In the genomic region with DNA sequence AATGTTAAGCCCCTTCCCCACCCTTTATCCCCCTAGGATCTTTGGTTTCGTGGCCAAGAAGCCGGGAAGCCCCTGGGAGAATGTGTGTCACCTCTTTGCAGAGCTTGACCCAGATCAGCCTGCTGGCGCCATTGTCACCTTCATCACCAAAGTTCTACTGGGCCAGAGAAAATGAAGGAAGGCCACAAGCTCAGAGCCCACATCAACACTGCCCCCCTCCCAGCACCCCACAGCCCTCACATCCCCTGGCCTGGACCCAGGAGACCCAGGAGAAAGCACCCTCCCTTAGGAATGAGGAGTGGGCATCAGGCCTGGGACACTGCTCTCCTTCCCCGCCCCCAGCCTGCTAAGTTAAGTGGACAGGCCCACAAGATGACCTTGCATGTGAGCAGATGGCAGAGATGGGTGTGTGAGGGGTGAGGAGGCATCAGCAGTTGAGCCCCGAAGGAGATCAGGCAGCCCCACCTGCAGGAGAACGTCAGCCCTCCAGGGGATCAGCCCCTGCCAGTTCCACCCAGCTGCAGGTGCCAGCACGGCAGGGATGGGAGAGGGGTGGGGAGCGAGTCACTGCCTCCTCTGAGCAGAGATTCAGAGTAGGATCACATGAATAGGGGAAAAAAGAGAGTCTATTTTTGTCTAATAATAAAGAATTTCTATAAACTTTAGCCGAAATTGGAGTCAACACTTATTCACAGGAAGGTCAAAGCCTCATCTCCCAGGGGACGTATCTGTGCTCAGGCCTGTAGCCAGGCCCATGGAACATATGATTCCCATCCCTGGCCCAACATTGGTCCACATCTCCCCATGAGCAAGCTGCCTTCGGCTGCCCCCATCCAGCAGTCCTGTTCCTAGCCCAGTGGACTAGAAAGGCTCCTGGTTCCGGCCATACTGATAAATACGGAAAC, we compare ENCODE assay signal across 11 cellular contexts. TPM values are rescaled to one million over a fixed set of nuclear protein-coding genes. Genes with fewer than 3 reads are reported as not detected.
DNase-seq lines count a peak whose midpoint lies in the region; ATAC-seq and TF ChIP-seq lines count a peak whose summit lies in the region.
"Had no signal": no experiment of that assay in that cellular context is flagged by ENCODE, and none has a peak within 500 bp of the region (broad histone marks: within the 10 kb centered on the region; RNA-seq: fewer than 3 reads in every experiment).

No MANE protein-coding gene starts in this region.

- peak; percentile 44 for DNase-seq in activated CD8-positive, alpha-beta memory T cell treated with anti-CD3 and anti-CD28 coated beads, Interleukin-2, amount 50 U/mL, for 48 hours
- DNase-seq in activated CD8-positive, alpha-beta memory T cell treated with anti-CD3 and anti-CD28 coated beads, Interleukin-2, amount 10 ng/mL, durations not matched to agents 7 days and 5 days, result no peak
- DNase-seq in coronary artery (ENCODE audit: low spot score) (peak; percentile 92), mucosa of descending colon (peak in 2 of 3 donors; percentile 29 to 45), ureter (ENCODE audit: low spot score) (peak; percentile 66)
- DNase-seq: NCI-H1105, T-helper 9 cell had no signal

- peak overlapping the region; percentile 83 to 96 for H3K27ac ChIP-seq in coronary artery

- no peaks in the 10 kb centered on the region for H3K27me3 Mint-ChIP-seq in activated CD8-positive, alpha-beta memory T cell treated with anti-CD3 and anti-CD28 coated beads, Interleukin-2, amount 10 ng/mL, durations not matched to agents 7 days and 5 days
- H3K27me3 Mint-ChIP-seq: activated naive CD8-positive, alpha-beta T cell had no signal

- no peaks in the 10 kb centered on the region for H3K36me3 ChIP-seq in mucosa of descending colon (ENCODE audit: low read depth)

- no peak overlapping the region for H3K27ac Mint-ChIP-seq in activated CD8-positive, alpha-beta memory T cell treated with anti-CD3 and anti-CD28 coated beads, Interleukin-2, amount 10 ng/mL, durations not matched to agents 7 days and 5 days
- H3K27ac Mint-ChIP-seq: activated naive CD8-positive, alpha-beta T cell had no signal

- intact Hi-C loops in mucosa of descending colon (cut with DNase I, micrococcal nuclease), result loop anchor here (5.0 to 10.0 kb wide), 2 partner anchors 33 to 131 kb away; a partner anchor contains a TSS

- peaks cover 5% of the 10 kb centered on the region for H3K4me1 Mint-ChIP-seq in activated CD8-positive, alpha-beta memory T cell treated with anti-CD3 and anti-CD28 coated beads, Interleukin-2, amount 10 ng/mL, durations not matched to agents 7 days and 5 days

- H3K36me3 Mint-ChIP-seq in activated CD8-positive, alpha-beta memory T cell treated with anti-CD3 and anti-CD28 coated beads, Interleukin-2, amount 10 ng/mL, durations not matched to agents 7 days and 5 days, result peaks cover 6% of the 10 kb centered on the region
- H3K36me3 Mint-ChIP-seq: activated naive CD8-positive, alpha-beta T cell had no signal

- no peak for ATAC-seq in activated CD8-positive, alpha-beta memory T cell treated with anti-CD3 and anti-CD28 coated beads, Interleukin-2, amount 10 ng/mL, durations not matched to agents 7 days and 5 days
- no peak for ATAC-seq in mucosa of descending colon
- no peak for ATAC-seq in HG03095 (IDR thresholded peaks at IDR 0.05; ENCODE audit: unreplicated experiment)
- no peak for ATAC-seq in GM18873 (IDR thresholded peaks at IDR 0.05; ENCODE audit: low FRiP score, unreplicated experiment)
- no peak for ATAC-seq in HG02571 (IDR thresholded peaks at IDR 0.05; ENCODE audit: unreplicated experiment)

- no peak overlapping the region for H3K4me3 Mint-ChIP-seq in activated CD8-positive, alpha-beta memory T cell treated with anti-CD3 and anti-CD28 coated beads, Interleukin-2, amount 10 ng/mL, durations not matched to agents 7 days and 5 days
- H3K4me3 Mint-ChIP-seq: activated naive CD8-positive, alpha-beta T cell had no signal

- no peaks in the 10 kb centered on the region for H3K9me3 ChIP-seq in mucosa of descending colon

- H3K4me3 ChIP-seq in coronary artery (peak overlapping the region; percentile 6), mucosa of descending colon (no peak overlapping the region)

- H3K9me3 Mint-ChIP-seq in activated CD8-positive, alpha-beta memory T cell treated with anti-CD3 and anti-CD28 coated beads, Interleukin-2, amount 10 ng/mL, durations not matched to agents 7 days and 5 days (ENCODE audit: low read depth), result no peaks in the 10 kb centered on the region

- TF ChIP-seq CTCF in coronary artery (IDR thresholded peaks at IDR 0.05) (no peak), mucosa of descending colon (IDR thresholded peaks at IDR 0.05) (no peak)

- peaks cover 15% of the 10 kb centered on the region for H3K4me1 ChIP-seq in mucosa of descending colon (ENCODE audit: low read depth)

- CTCF ChIA-PET in activated CD8-positive, alpha-beta memory T cell treated with anti-CD3 and anti-CD28 coated beads, Interleukin-2, amount 10 ng/mL, durations not matched to agents 7 days and 5 days (lab: Charles Lee), result interaction anchor here (1.7 to 9.1 kb wide), 4 partner anchors 12 to 37 kb away, joined by 4 to 298 read pairs (median 131); a partner anchor contains a TSS

RNA-seq across cellular contexts. Expression of a gene that starts 14.1 kb away (rescaled TPM):
- under 1 TPM; 0.58 to 0.89 TPM for total RNA-seq in activated CD8-positive, alpha-beta memory T cell treated with anti-CD3 and anti-CD28 coated beads, Interleukin-2, amount 10 ng/mL, durations not matched to agents 7 days and 5 days
- 100 to 1,000 TPM in 1 of 3 donors, 10 to 100 TPM in 2; 22.6 to 119 (median 51.9) TPM for total RNA-seq in mucosa of descending colon
- total RNA-seq in ureter, result 198 TPM

RNA-seq across cellular contexts. Expression of a gene that starts 15.2 kb away (rescaled TPM):
- 10 to 100 TPM; 27.8 to 29.7 TPM for total RNA-seq in activated CD8-positive, alpha-beta memory T cell treated with anti-CD3 and anti-CD28 coated beads, Interleukin-2, amount 10 ng/mL, durations not matched to agents 7 days and 5 days
- total RNA-seq in mucosa of descending colon, result 10 to 100 TPM; 27.3 to 51.0 (median 32.5) TPM
- 66.6 TPM for total RNA-seq in ureter

RNA-seq across cellular contexts. Expression of a gene that starts 33.5 kb away (rescaled TPM):
- total RNA-seq in activated CD8-positive, alpha-beta memory T cell treated with anti-CD3 and anti-CD28 coated beads, Interleukin-2, amount 10 ng/mL, durations not matched to agents 7 days and 5 days, result 1 to 10 TPM; 1.8 to 3.9 TPM
- total RNA-seq in mucosa of descending colon, result 10 to 100 TPM in 2 of 3 donors, 1 to 10 TPM in 1; 10.0 to 93.4 (median 27.1) TPM
- 133 TPM for total RNA-seq in ureter

RNA-seq across cellular contexts. Expression of a gene that starts 39.3 kb away (rescaled TPM):
- 1 to 10 TPM; 1.1 to 5.9 TPM for total RNA-seq in activated CD8-positive, alpha-beta memory T cell treated with anti-CD3 and anti-CD28 coated beads, Interleukin-2, amount 10 ng/mL, durations not matched to agents 7 days and 5 days
- total RNA-seq in mucosa of descending colon (under 1 TPM in 1 of 3 donors, not detected in 2; 0.41 TPM), ureter (0.18 TPM)

RNA-seq across cellular contexts. Expression of a gene that starts 57.7 kb away (rescaled TPM):
- total RNA-seq in activated CD8-positive, alpha-beta memory T cell treated with anti-CD3 and anti-CD28 coated beads, Interleukin-2, amount 10 ng/mL, durations not matched to agents 7 days and 5 days, result 100 to 1,000 TPM; 264 to 382 TPM
- total RNA-seq in mucosa of descending colon, result 100 to 1,000 TPM; 341 to 535 (median 345) TPM
- total RNA-seq in ureter, result 474 TPM

Comparison
In these comparisons a context has a peak if more than half of its experiments do, and no peak if none do; other contexts are left out.
1. RNA of a gene that starts 14.1 kb away (total RNA-seq): 198 TPM in ureter (single experiment) and 22.6 to 119 TPM in mucosa of descending colon; 0.58 to 0.89 TPM in activated CD8-positive, alpha-beta memory T cell treated with anti-CD3 and anti-CD28 coated beads, Interleukin-2, amount 10 ng/mL, durations not matched to agents 7 days and 5 days; every median in the first group is over 10 times any median in the second.